8 cellular contexts compared by ENCODE assay signal in the genomic region with DNA sequence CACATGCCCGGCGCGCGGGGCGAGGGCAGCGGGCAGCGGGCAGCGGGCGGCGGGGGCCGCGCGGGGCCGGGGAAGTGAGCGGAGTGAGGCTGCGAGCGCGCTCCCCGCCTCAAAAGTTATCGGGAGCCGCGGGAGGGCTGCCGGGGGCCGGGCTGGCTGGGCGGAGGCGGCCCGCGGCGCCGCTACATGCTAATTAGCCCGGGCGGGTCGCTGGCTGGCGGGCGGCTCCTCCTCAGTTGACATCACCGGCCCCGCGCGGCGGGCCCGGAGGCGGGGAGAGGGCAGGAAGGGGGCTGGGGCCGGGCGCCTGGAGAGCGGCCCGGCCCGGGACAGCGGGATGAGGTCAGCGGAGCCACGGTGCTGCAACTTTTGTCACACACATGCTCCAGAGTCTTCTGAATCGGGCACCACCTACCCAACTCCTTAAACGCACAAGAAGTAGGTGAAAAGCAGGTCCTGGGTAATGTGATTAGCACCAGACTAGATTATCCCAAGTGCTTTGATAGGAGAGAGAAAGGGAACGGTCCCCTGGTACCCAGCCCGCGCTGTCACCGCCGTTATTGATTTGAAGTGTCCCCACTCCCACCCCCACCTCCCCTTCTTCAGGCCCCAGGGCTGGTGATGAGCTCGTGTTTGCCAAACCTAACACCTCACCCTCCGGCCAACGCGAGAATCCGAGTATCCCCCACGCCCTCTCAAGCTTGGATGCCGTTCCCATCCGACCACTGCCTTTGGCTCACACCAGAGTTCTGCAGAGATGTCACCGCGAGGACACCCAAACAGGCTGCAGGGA. TPM values are rescaled to one million over a fixed set of nuclear protein-coding genes. Genes with fewer than 3 reads are reported as not detected.
DNase-seq lines count a peak whose midpoint lies in the region; ATAC-seq, FAIRE-seq and TF ChIP-seq lines count a peak whose summit lies in the region.

A gene with protein sequence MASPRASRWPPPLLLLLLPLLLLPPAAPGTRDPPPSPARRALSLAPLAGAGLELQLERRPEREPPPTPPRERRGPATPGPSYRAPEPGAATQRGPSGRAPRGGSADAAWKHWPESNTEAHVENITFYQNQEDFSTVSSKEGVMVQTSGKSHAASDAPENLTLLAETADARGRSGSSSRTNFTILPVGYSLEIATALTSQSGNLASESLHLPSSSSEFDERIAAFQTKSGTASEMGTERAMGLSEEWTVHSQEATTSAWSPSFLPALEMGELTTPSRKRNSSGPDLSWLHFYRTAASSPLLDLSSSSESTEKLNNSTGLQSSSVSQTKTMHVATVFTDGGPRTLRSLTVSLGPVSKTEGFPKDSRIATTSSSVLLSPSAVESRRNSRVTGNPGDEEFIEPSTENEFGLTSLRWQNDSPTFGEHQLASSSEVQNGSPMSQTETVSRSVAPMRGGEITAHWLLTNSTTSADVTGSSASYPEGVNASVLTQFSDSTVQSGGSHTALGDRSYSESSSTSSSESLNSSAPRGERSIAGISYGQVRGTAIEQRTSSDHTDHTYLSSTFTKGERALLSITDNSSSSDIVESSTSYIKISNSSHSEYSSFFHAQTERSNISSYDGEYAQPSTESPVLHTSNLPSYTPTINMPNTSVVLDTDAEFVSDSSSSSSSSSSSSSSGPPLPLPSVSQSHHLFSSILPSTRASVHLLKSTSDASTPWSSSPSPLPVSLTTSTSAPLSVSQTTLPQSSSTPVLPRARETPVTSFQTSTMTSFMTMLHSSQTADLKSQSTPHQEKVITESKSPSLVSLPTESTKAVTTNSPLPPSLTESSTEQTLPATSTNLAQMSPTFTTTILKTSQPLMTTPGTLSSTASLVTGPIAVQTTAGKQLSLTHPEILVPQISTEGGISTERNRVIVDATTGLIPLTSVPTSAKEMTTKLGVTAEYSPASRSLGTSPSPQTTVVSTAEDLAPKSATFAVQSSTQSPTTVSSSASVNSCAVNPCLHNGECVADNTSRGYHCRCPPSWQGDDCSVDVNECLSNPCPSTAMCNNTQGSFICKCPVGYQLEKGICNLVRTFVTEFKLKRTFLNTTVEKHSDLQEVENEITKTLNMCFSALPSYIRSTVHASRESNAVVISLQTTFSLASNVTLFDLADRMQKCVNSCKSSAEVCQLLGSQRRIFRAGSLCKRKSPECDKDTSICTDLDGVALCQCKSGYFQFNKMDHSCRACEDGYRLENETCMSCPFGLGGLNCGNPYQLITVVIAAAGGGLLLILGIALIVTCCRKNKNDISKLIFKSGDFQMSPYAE (N-terminal part only) (minus strand): TSS at position 85 of the 793 bp plus-strand sequence. CDS start 107 bp downstream, outside the sequence.

- peak within 1 kb of the TSS; percentile 70 for H2AFZ ChIP-seq in endothelial cell of umbilical vein (ENCODE audit: low read depth, low read length)

- H3K9me1 ChIP-seq in endothelial cell of umbilical vein (replicated peaks; ENCODE audit: control insufficient read depth, extremely low read depth, insufficient read depth, low read length) = no peaks in the 10 kb centered on the region

- H3K36me3 ChIP-seq in endothelial cell of umbilical vein (ENCODE audit: control insufficient read depth in 2 of 2, extremely low read depth in 1 of 2, insufficient read depth in 2 of 2, low read length in 2 of 2) (no peaks in the 10 kb centered on the region), mucosa of descending colon (ENCODE audit: low read depth) (no peaks in the 10 kb centered on the region)

- intact Hi-C loops in endothelial cell of umbilical vein (cut with micrococcal nuclease) (loop anchor here (2.0 to 10.0 kb wide), 4 partner anchors 69 to 319 kb away; partner anchors contain the start of gene ZNF148), mucosa of descending colon (cut with DNase I, micrococcal nuclease) (no loop called here)

- peak; percentile 42 for TF ChIP-seq POLR2A in endothelial cell of umbilical vein (IDR thresholded peaks at IDR 0.05; ENCODE audit: low read depth, low read length)

- H3K4me2 ChIP-seq in endothelial cell of umbilical vein (ENCODE audit: insufficient read depth, low read length) = peak within 1 kb of the TSS; percentile 97

- H3K4me1 ChIP-seq in endothelial cell of umbilical vein (ENCODE audit: control insufficient read depth, extremely low read depth, insufficient read depth, low read length) = peaks cover 50% of the 10 kb centered on the region
- H3K4me1 ChIP-seq in mucosa of descending colon (ENCODE audit: low read depth) = peaks cover 24% of the 10 kb centered on the region

- no peaks in the 10 kb centered on the region for H4K20me1 ChIP-seq in endothelial cell of umbilical vein (replicated peaks; ENCODE audit: control insufficient read depth, extremely low read depth, insufficient read depth, low read length)

- peak within 1 kb of the TSS; percentile 84 for H3K27ac ChIP-seq in endothelial cell of umbilical vein (ENCODE audit: insufficient read depth, low read depth, low read length)

- TF ChIP-seq CTCF in endothelial cell of umbilical vein (IDR thresholded peaks at IDR 0.05; ENCODE audit: extremely low read depth in 1 of 2, insufficient read depth in 1 of 2, low read depth in 1 of 2, low read length in 2 of 2) = no peak
- no peak for TF ChIP-seq CTCF in mucosa of descending colon (IDR thresholded peaks at IDR 0.05)

- POLR2A ChIA-PET in endothelial cell of umbilical vein (lab: Charles Lee) = interaction anchor here (0.6 to 1.4 kb wide), 2 partner anchors 31 to 159 kb away, joined by 3 to 5 read pairs; no protein-coding TSS in a partner anchor

- peak within 1 kb of the TSS; percentile 73 to 85 (median 82) for H3K4me3 ChIP-seq in endothelial cell of umbilical vein (replicated peaks in 1 of 3; ENCODE audit: insufficient read depth in 1 of 3, low read depth in 1 of 3, low read length in 3 of 3)
- H3K4me3 ChIP-seq in mucosa of descending colon = peak within 1 kb of the TSS; percentile 38

- H3K27me3 ChIP-seq in endothelial cell of umbilical vein (ENCODE audit: control insufficient read depth in 2 of 2, insufficient read depth in 2 of 2, low read length in 2 of 2) = no peaks in the 10 kb centered on the region

- FAIRE-seq in endothelial cell of umbilical vein (lab: Jason Lieb, UNC) = peak; percentile 74

- ATAC-seq in HG02970 (IDR thresholded peaks at IDR 0.05; ENCODE audit: low FRiP score, unreplicated experiment) = peak; percentile 54
- peak; percentile 84 for ATAC-seq in mucosa of descending colon

- H3K79me2 ChIP-seq in endothelial cell of umbilical vein (ENCODE audit: control insufficient read depth, insufficient read depth, low read length) = peaks cover 30% of the 10 kb centered on the region

- TSS peak; percentile 67 for BruUV-seq in endothelial cell of umbilical vein (replicated peaks; lab: Mats Ljungman, UMichigan)

- CTCF ChIA-PET in endothelial cell of umbilical vein (lab: Charles Lee) = interaction anchor here (0.8 to 1.7 kb wide), 5 partner anchors 11 to 155 kb away, joined by 3 to 5 read pairs (median 4); no protein-coding TSS in a partner anchor

- peak; percentile 44 for DNase-seq in NCI-H510A treated with DMSO at 0.1 percent for 48 hours (lab: John Stamatoyannopoulos, UW)
- DNase-seq in NCI-H510A (lab: John Stamatoyannopoulos, UW) = no peak
- DNase-seq in NCI-H82 (lab: John Stamatoyannopoulos, UW) = peak; percentile 92
- DNase-seq in activated CD8-positive, alpha-beta memory T cell treated with anti-CD3 and anti-CD28 coated beads, Interleukin-2, amount 50 U/mL, for 48 hours = peak; percentile 86
- DNase-seq in endothelial cell of umbilical vein (ENCODE audit: low read depth, low spot score) = peak; percentile 80
- DNase-seq in mucosa of descending colon = peak; percentile 80 to 89 (median 86)
- DNase-seq in stimulated activated CD8-positive, alpha-beta memory T cell treated with anti-CD3 and anti-CD28 coated beads, Interleukin-4, amount 100 ng/mL, for 1 hour (ENCODE audit: low read depth in 2 of 2, low spot score in 1 of 2) = peak; percentile 55 to 56

- H3K9ac ChIP-seq in endothelial cell of umbilical vein (replicated peaks; ENCODE audit: extremely low read depth, insufficient read depth, low read length) = peak within 1 kb of the TSS; percentile 72

- dilution Hi-C loops in endothelial cell of umbilical vein (cut with MboI; ENCODE audit: extremely low pct_ligation_motif_present, low sequenced_read_pairs) = no loop called here

- no peaks in the 10 kb centered on the region for H3K9me3 ChIP-seq in endothelial cell of umbilical vein (replicated peaks; ENCODE audit: control insufficient read depth, insufficient read depth, low read length)
- H3K9me3 ChIP-seq in mucosa of descending colon = no peaks in the 10 kb centered on the region

TF ChIP-seq in endothelial cell of umbilical vein, 7 proteins besides CTCF, POLR2A, EP300 and RAD21:
- TF ChIP-seq JUN (IDR thresholded peaks at IDR 0.05; ENCODE audit: borderline replicate concordance, insufficient read depth, insufficient read length, low read depth) (no peak), EZH2 (IDR thresholded peaks at IDR 0.05; ENCODE audit: borderline replicate concordance, low read depth, low read length, severe bottlenecking) (no peak), MAX (IDR thresholded peaks at IDR 0.05; ENCODE audit: insufficient read depth, insufficient read length) (no peak), FOS (IDR thresholded peaks at IDR 0.05; ENCODE audit: borderline replicate concordance, insufficient read depth, low read length) (peak; percentile 25), MYC (IDR thresholded peaks at IDR 0.05; ENCODE audit: low read depth, low read length) (no peak), POLR2AphosphoS5 (IDR thresholded peaks at IDR 0.05; ENCODE audit: insufficient read depth, low read depth, low read length) (peak; percentile 68), GATA2 (IDR thresholded peaks at IDR 0.05; ENCODE audit: insufficient read depth, insufficient read length, low read depth, low read length) (no peak)

RNA-seq across cellular contexts. Expression of the gene that starts here (rescaled TPM):
- total RNA-seq in endothelial cell of umbilical vein = 87.0 and 106 TPM in 2 replicates
- polyA plus RNA-seq in endothelial cell of umbilical vein = 40.9 and 50.1 TPM in 2 replicates
- 40.6 and 42.2 TPM in 2 replicates for polyA plus RNA-seq in endothelial cell of umbilical vein (2011; cell fraction: cytosol; rRNA removed)
- polyA plus RNA-seq in endothelial cell of umbilical vein (2011; cell fraction: nucleus; rRNA removed) = 50.1 and 53.9 TPM in 2 replicates
- polyA plus RNA-seq in endothelial cell of umbilical vein (2012) = 54.3 and 76.5 TPM in 2 replicates
- polyA minus RNA-seq in endothelial cell of umbilical vein = 131 and 134 TPM in 2 replicates
- 39.0 TPM for polyA minus RNA-seq in endothelial cell of umbilical vein (2011; cell fraction: cytosol; rRNA and poly(A)+ RNA removed)
- polyA minus RNA-seq in endothelial cell of umbilical vein (2011; cell fraction: nucleus; rRNA and poly(A)+ RNA removed) = 47.2 and 83.6 TPM in 2 replicates
- total RNA-seq in mucosa of descending colon = 10 to 100 TPM in 2 of 3 donors, 1 to 10 TPM in 1; 7.4 to 45.3 (median 15.0) TPM
